Comparison of ENCODE assay signal across 12 cellular contexts in the genomic region with DNA sequence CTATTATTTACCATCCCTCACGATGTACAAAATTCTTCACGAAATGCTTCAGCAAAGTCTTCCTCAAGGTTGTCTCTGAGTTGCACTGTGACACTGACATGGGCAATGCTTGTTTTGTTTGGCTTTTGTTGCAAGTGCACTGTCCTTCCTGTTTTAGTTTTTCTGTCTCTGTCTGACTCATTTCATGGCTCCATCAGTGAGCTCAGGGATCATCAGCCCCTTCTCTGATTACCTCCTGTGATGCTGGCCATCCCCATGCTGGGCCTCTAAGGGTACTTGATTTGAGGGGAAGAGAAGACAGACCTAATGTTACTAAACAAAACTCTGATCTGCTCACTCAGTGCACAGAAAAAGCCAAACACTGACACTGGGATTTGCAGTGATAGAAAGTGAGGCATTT. TPM values are rescaled to one million over a fixed set of nuclear protein-coding genes. Genes with fewer than 3 reads are reported as not detected.
DNase-seq lines count a peak whose midpoint lies in the region; ATAC-seq lines count a peak whose summit lies in the region.
"Had no signal": no experiment of that assay in that cellular context is flagged by ENCODE, and none has a peak within 500 bp of the region (broad histone marks: within the 10 kb centered on the region; RNA-seq: fewer than 3 reads in every experiment).

No MANE protein-coding gene starts in this region.

- ATAC-seq in GM18907 (IDR thresholded peaks at IDR 0.05; ENCODE audit: unreplicated experiment): peak; percentile 82
- peak; percentile 81 for ATAC-seq in HG02642 (IDR thresholded peaks at IDR 0.05; ENCODE audit: poor library complexity, unreplicated experiment)
- ATAC-seq in HG02970 (IDR thresholded peaks at IDR 0.05; ENCODE audit: low FRiP score, unreplicated experiment): no peak

- DNase-seq in Daoy (ENCODE audit: low read depth): peak; percentile 21
- peak; percentile 14 for DNase-seq in LHCN-M2 (ENCODE audit: low read depth)
- DNase-seq in activated naive CD4-positive, alpha-beta T cell treated with Interleukin-2 at 50 U/mL for 16 hours: no peak
- DNase-seq in NCI-H1930 (lab: John Stamatoyannopoulos, UW): no peak
- no peak for DNase-seq in AG08395 (ENCODE audit: low spot score)
- DNase-seq: activated CD4-positive, alpha-beta T cell treated with anti-CD3 and anti-CD28 coated beads, Interleukin-2, amount 50 U/mL, for 48 hours; PC-9; spleen; substantia nigra had no signal

RNA-seq across cellular contexts. Expression of gene STX17, which starts 37.6 kb away (rescaled TPM):
- total RNA-seq in Daoy (2014; rRNA removed; shearing (Covaris generic)): 18.6 and 22.0 TPM in 2 replicates
- total RNA-seq in LHCN-M2 (2014; rRNA removed): 11.3 and 13.4 TPM in 2 replicates
- 3.3 TPM for polyA plus RNA-seq in LHCN-M2 (2012)

RNA-seq across cellular contexts. Expression of gene NR4A3, which starts 47.2 kb away (rescaled TPM):
- 0.17 and 0.24 TPM in 2 replicates for total RNA-seq in Daoy (2014; rRNA removed; shearing (Covaris generic))
- total RNA-seq in LHCN-M2 (2014; rRNA removed): 0.06 and 0.19 TPM in 2 replicates
- polyA plus RNA-seq in LHCN-M2 (2012): 0.07 TPM
- total RNA-seq: PC-9 had no signal

Comparison
In these comparisons a context has a peak if more than half of its experiments do, and no peak if none do; other contexts are left out.
1. DNase-seq: peak in Daoy (single experiment) and LHCN-M2 (single experiment); none in activated naive CD4-positive, alpha-beta T cell treated with Interleukin-2 at 50 U/mL for 16 hours (single experiment), NCI-H1930 (0 of 2) and AG08395 (single experiment).